Comparison of ENCODE assay signal across 1 cellular context in genomic region chr22:20957118-20957690, GRCh38.
TF ChIP-seq lines count a peak whose summit lies in the region.

No MANE protein-coding gene starts in this region.

TF ChIP-seq in HepG2, 621 proteins besides CTCF, POLR2A, EP300 and RAD21 (continued from another document and continues in another):
- TF ChIP-seq KLF12 (CRISPR knock-in tag; IDR thresholded peaks at IDR 0.05; ENCODE audit: borderline replicate concordance) (no peak), ZNF644 (CRISPR knock-in tag; IDR thresholded peaks at IDR 0.05; ENCODE audit: low read depth) (no peak), ZFP41 (CRISPR knock-in tag; IDR thresholded peaks at IDR 0.05; ENCODE audit: borderline replicate concordance) (no peak), MXD3 (CRISPR knock-in tag; IDR thresholded peaks at IDR 0.05) (peak; percentile 19; the same call in 1 of the 2 replicates), ZBTB38 (CRISPR knock-in tag; IDR thresholded peaks at IDR 0.05) (no peak; the same call in 1 of the 2 replicates), JARID2 (CRISPR knock-in tag; IDR thresholded peaks at IDR 0.05; ENCODE audit: insufficient replicate concordance) (no peak), RORA (CRISPR knock-in tag; IDR thresholded peaks at IDR 0.05) (no peak), ZNF749 (CRISPR knock-in tag; IDR thresholded peaks at IDR 0.05; ENCODE audit: borderline replicate concordance) (0 out of 2 replicates have a peak, but pooled peaks have one; percentile 32), CAMTA2 (CRISPR knock-in tag; IDR thresholded peaks at IDR 0.05; ENCODE audit: borderline replicate concordance) (no peak), NFKB2 (CRISPR knock-in tag; IDR thresholded peaks at IDR 0.05; ENCODE audit: borderline replicate concordance) (no peak), PHF8 (CRISPR knock-in tag; IDR thresholded peaks at IDR 0.05) (peak; percentile 76), ZNF318 (CRISPR knock-in tag; IDR thresholded peaks at IDR 0.05) (no peak), ZNF557 (CRISPR knock-in tag; IDR thresholded peaks at IDR 0.05) (no peak), ZBTB46 (CRISPR knock-in tag; IDR thresholded peaks at IDR 0.05; ENCODE audit: borderline replicate concordance) (no peak), GABPA (IDR thresholded peaks at IDR 0.05; ENCODE audit: low read depth, low read length) (no peak), GABPA (CRISPR knock-in tag; IDR thresholded peaks at IDR 0.05; ENCODE audit: low read depth) (no peak), ZNF772 (CRISPR knock-in tag; IDR thresholded peaks at IDR 0.05) (no peak), ELF1 (CRISPR knock-in tag; IDR thresholded peaks at IDR 0.05) (0 out of 2 replicates have a peak, but pooled peaks have one; percentile 13), ZKSCAN8 (CRISPR knock-in tag; IDR thresholded peaks at IDR 0.05; ENCODE audit: borderline replicate concordance) (no peak), ZNF616 (CRISPR knock-in tag; IDR thresholded peaks at IDR 0.05; ENCODE audit: low read depth) (peak; percentile 42; the same call in 1 of the 2 replicates), ZBTB42 (CRISPR knock-in tag; IDR thresholded peaks at IDR 0.05) (0 out of 2 replicates have a peak, but pooled peaks have one; percentile 6), ETV6 (CRISPR knock-in tag; conservative IDR thresholded peaks at IDR 0.05) (no peak), MAFG (CRISPR knock-in tag; IDR thresholded peaks at IDR 0.05) (no peak), ZNF414 (CRISPR knock-in tag; IDR thresholded peaks at IDR 0.05) (0 out of 2 replicates have a peak, but pooled peaks have one; percentile 46), ZBTB7B (CRISPR knock-in tag; IDR thresholded peaks at IDR 0.05) (no peak), MAFF (IDR thresholded peaks at IDR 0.05; ENCODE audit: low read depth, low read length) (no peak), MATR3 (CRISPR knock-in tag; IDR thresholded peaks at IDR 0.05) (no peak), HNF1B (CRISPR knock-in tag; IDR thresholded peaks at IDR 0.05) (no peak), ZBTB2 (CRISPR knock-in tag; IDR thresholded peaks at IDR 0.05; ENCODE audit: low read depth) (0 out of 2 replicates have a peak, but pooled peaks have one; percentile 21), ZNF275 (CRISPR knock-in tag; IDR thresholded peaks at IDR 0.05; ENCODE audit: borderline replicate concordance) (no peak), MTA1 (CRISPR knock-in tag; IDR thresholded peaks at IDR 0.05; ENCODE audit: borderline replicate concordance) (peak; percentile 66), HINFP (CRISPR knock-in tag; IDR thresholded peaks at IDR 0.05; ENCODE audit: low read depth) (peak; percentile 66; the same call in 1 of the 2 replicates), E2F5 (CRISPR knock-in tag; conservative IDR thresholded peaks at IDR 0.05) (no peak; the same call in 1 of the 2 replicates), WIZ (CRISPR knock-in tag; IDR thresholded peaks at IDR 0.05) (no peak; the same call in 1 of the 2 replicates), HDAC1 (CRISPR knock-in tag; IDR thresholded peaks at IDR 0.05) (no peak; the same call in 1 of the 2 replicates), ZUFSP (CRISPR knock-in tag; IDR thresholded peaks at IDR 0.05; ENCODE audit: borderline replicate concordance) (no peak), XBP1 (CRISPR knock-in tag; IDR thresholded peaks at IDR 0.05) (no peak), ZEB1 (IDR thresholded peaks at IDR 0.05; ENCODE audit: insufficient replicate concordance, low read depth) (no peak), ZNF790 (CRISPR knock-in tag; IDR thresholded peaks at IDR 0.05; ENCODE audit: borderline replicate concordance) (0 out of 2 replicates have a peak, but pooled peaks have one; percentile 49), ZNF205 (CRISPR knock-in tag; IDR thresholded peaks at IDR 0.05) (peak; percentile 16; the same call in 1 of the 2 replicates), CENPT (CRISPR knock-in tag; IDR thresholded peaks at IDR 0.05; ENCODE audit: low read depth) (no peak), ZBTB3 (CRISPR knock-in tag; IDR thresholded peaks at IDR 0.05; ENCODE audit: borderline replicate concordance, low read depth) (no peak), TRIM24 (CRISPR knock-in tag; IDR thresholded peaks at IDR 0.05) (no peak), CEBPG (CRISPR knock-in tag; IDR thresholded peaks at IDR 0.05) (no peak)
